11 cellular contexts compared by ENCODE assay signal in the genomic region with DNA sequence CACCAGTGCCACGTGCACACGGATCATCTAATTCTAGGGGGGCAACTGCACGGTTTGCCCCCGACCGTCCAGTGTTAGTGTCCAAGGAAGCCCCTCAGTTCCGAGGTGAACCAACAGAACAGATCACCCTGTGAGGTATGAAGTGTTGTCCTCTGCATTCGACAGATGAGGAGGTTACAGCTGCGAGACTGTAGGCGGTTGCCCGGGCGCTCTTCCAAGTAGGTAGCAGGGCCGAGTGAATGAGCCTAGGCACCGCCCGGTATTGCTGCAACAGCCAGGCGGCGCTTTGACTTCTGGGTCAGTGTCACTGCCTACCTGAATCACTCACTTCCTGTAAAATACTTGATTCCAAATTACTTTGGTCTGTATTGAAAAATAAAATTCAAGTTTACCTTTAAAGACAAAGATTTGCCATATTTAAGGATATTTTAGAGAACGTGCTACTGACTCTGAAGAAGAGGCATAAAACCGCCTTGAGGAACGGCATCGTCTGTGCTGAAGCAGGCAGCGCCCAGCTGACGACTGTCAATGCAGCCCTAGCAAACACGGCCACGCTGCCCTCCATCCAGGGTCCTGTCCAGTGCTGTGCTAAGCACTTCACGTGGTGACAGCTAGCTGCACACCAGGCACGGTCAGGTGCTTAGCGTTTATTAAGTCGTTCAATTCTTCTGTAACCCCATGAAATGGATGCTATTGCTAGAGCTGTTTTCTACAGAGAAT. TPM values are rescaled to one million over a fixed set of nuclear protein-coding genes. Genes with fewer than 3 reads are reported as not detected.
DNase-seq lines count a peak whose midpoint lies in the region; ATAC-seq lines count a peak whose summit lies in the region.
"Had no signal": no experiment of that assay in that cellular context is flagged by ENCODE, and none has a peak within 500 bp of the region (broad histone marks: within the 10 kb centered on the region; RNA-seq: fewer than 3 reads in every experiment).

No MANE protein-coding gene starts in this region.

- no peak for ATAC-seq in GM21390 (IDR thresholded peaks at IDR 0.05; ENCODE audit: unreplicated experiment)

- intact Hi-C loops in posterior vena cava (cut with DNase I), result no loop called here

- peaks cover 20% of the 10 kb centered on the region for H3K27me3 ChIP-seq in adipocyte (replicated peaks; ENCODE audit: control insufficient read depth, insufficient read depth, low read length)

- H3K9me3 ChIP-seq in adipocyte (ENCODE audit: control insufficient read depth, low read length), result no peaks in the 10 kb centered on the region

- H3K4me1 ChIP-seq in adipocyte (ENCODE audit: control insufficient read depth, insufficient read depth, low read length), result peaks cover 21% of the 10 kb centered on the region

- H3K9ac ChIP-seq in adipocyte (ENCODE audit: low read length), result peak overlapping the region; percentile 21

- no peaks in the 10 kb centered on the region for H3K36me3 ChIP-seq in adipocyte (ENCODE audit: control insufficient read depth, insufficient read depth, low read length, severe bottlenecking)

- DNase-seq in Daoy (ENCODE audit: low read depth) (peak; percentile 85), NOMO-1 (lab: John Stamatoyannopoulos, UW; ENCODE audit: unreplicated experiment in 2 of 2) (peak; percentile 48 to 64), adipocyte (ENCODE audit: low read depth) (no peak), posterior vena cava (ENCODE audit: low spot score) (peak; percentile 78), NCI-H146 (lab: John Stamatoyannopoulos, UW) (no peak), OCI-M1 (lab: John Stamatoyannopoulos, UW) (no peak), NCI-H146 treated with DMSO at 0.1 percent for 48 hours (lab: John Stamatoyannopoulos, UW; ENCODE audit: unreplicated experiment) (no peak)
- DNase-seq: NCI-H2227 treated with DMSO at 0.1 percent for 48 hours had no signal

- no peak overlapping the region for H3K4me3 ChIP-seq in adipocyte (ENCODE audit: low read length)

RNA-seq across cellular contexts. Expression of gene RASA3, which starts 19.3 kb away (rescaled TPM):
- 12.0 and 13.2 TPM in 2 replicates for total RNA-seq in Daoy (2014; rRNA removed; shearing (Covaris generic))
- total RNA-seq in posterior vena cava, result 10 to 100 TPM; 28.8 to 30.1 TPM

RNA-seq across cellular contexts. Expression of gene CFAP97D2, which starts 27.3 kb away (rescaled TPM):
- total RNA-seq in Daoy (2014; rRNA removed; shearing (Covaris generic)), result not detected in 2 replicates
- total RNA-seq in posterior vena cava, result not detected
- total RNA-seq: myocyte, temporal lobe had no signal

Comparison
In these comparisons a context has a peak if more than half of its experiments do, and no peak if none do; other contexts are left out.
1. DNase-seq: peak in Daoy (single experiment), NOMO-1 (2 of 2) and posterior vena cava (single experiment); none in adipocyte (single experiment), NCI-H146 (single experiment), OCI-M1 (single experiment) and NCI-H146 treated with DMSO at 0.1 percent for 48 hours (single experiment).